In genomic region chr5:89308606-89309040, GRCh38 we compare ENCODE assay signal across 14 cellular contexts.
DNase-seq lines count a peak whose midpoint lies in the region; ATAC-seq and TF ChIP-seq lines count a peak whose summit lies in the region.
"Had no signal": no experiment of that assay in that cellular context is flagged by ENCODE, and none has a peak within 500 bp of the region (broad histone marks: within the 10 kb centered on the region; RNA-seq: fewer than 3 reads in every experiment).

No MANE protein-coding gene starts in this region.

- no peak overlapping the region for H3K4me3 Mint-ChIP-seq in activated T-cell treated with anti-CD3 and anti-CD28 coated beads, Interleukin-2, amount 50 U/mL, for 4 hours
- no peak overlapping the region for H3K4me3 Mint-ChIP-seq in immature natural killer cell

- peaks cover under 1% of the 10 kb centered on the region for H3K4me1 Mint-ChIP-seq in activated T-cell treated with anti-CD3 and anti-CD28 coated beads, Interleukin-2, amount 50 U/mL, for 4 hours (ENCODE audit: low read depth)
- peaks cover 9 to 19% of the 10 kb centered on the region in 2 donors for H3K4me1 Mint-ChIP-seq in immature natural killer cell

- peaks cover 3% of the 10 kb centered on the region for H3K9me3 Mint-ChIP-seq in activated T-cell treated with anti-CD3 and anti-CD28 coated beads, Interleukin-2, amount 50 U/mL, for 4 hours
- no peaks in the 10 kb centered on the region for H3K9me3 Mint-ChIP-seq in immature natural killer cell

- no peak for DNase-seq in activated T-cell treated with anti-CD3 and anti-CD28 coated beads, Interleukin-2, amount 50 U/mL, for 4 hours
- DNase-seq in upper lobe of right lung (no peak), mucosa of gallbladder (ENCODE audit: low spot score) (no peak), immature natural killer cell (no peak)
- DNase-seq: activated CD4-positive, alpha-beta T cell treated with anti-CD3 and anti-CD28 coated beads, Interleukin-2, amount 50 U/mL, for 1 hour; AML-193; effector CD4-positive, alpha-beta T cell; head of caudate nucleus had no signal

- no peaks in the 10 kb centered on the region for H3K27me3 Mint-ChIP-seq in activated T-cell treated with anti-CD3 and anti-CD28 coated beads, Interleukin-2, amount 50 U/mL, for 4 hours (ENCODE audit: low read depth)
- no peaks in the 10 kb centered on the region for H3K27me3 Mint-ChIP-seq in immature natural killer cell (ENCODE audit: low read depth in 3 of 3)

- peak overlapping the region in 1 of 6 donors; percentile 56 for H3K27ac Mint-ChIP-seq in immature natural killer cell

- TF ChIP-seq CTCF in upper lobe of right lung (IDR thresholded peaks at IDR 0.05), result no peak

- H3K9me3 ChIP-seq in upper lobe of right lung, result no peaks in the 10 kb centered on the region
- H3K9me3 ChIP-seq: right atrium auricular region had no signal

- no peaks in the 10 kb centered on the region for H3K36me3 Mint-ChIP-seq in activated T-cell treated with anti-CD3 and anti-CD28 coated beads, Interleukin-2, amount 50 U/mL, for 4 hours (ENCODE audit: insufficient read depth)
- H3K36me3 Mint-ChIP-seq in immature natural killer cell, result no peaks in the 10 kb centered on the region

- peaks cover 4% of the 10 kb centered on the region for H3K4me1 ChIP-seq in upper lobe of right lung

- intact Hi-C loops in upper lobe of right lung (cut with DNase I), result no loop called here

- H3K27me3 ChIP-seq in upper lobe of right lung, result no peaks in the 10 kb centered on the region
- H3K27me3 ChIP-seq: right atrium auricular region had no signal

- peak; percentile 92 for ATAC-seq in GM18502 (IDR thresholded peaks at IDR 0.05; ENCODE audit: poor library complexity, unreplicated experiment)
- peak; percentile 72 for ATAC-seq in GM19468 (IDR thresholded peaks at IDR 0.05; ENCODE audit: extremely low read depth, unreplicated experiment)
- peak; percentile 93 for ATAC-seq in HG02938 (IDR thresholded peaks at IDR 0.05; ENCODE audit: unreplicated experiment)
- peak; percentile 66 for ATAC-seq in HG03575 (IDR thresholded peaks at IDR 0.05; ENCODE audit: extremely low read depth, insufficient number of reproducible peaks, low FRiP score, unreplicated experiment)
- no peak for ATAC-seq in activated T-cell treated with anti-CD3 and anti-CD28 coated beads, Interleukin-2, amount 50 U/mL, for 4 hours
- ATAC-seq in upper lobe of right lung, result no peak

- H3K4me3 ChIP-seq in upper lobe of right lung, result no peak overlapping the region
- H3K4me3 ChIP-seq: right atrium auricular region, SK-N-MC had no signal

- H3K36me3 ChIP-seq in upper lobe of right lung, result no peaks in the 10 kb centered on the region
- H3K36me3 ChIP-seq: right atrium auricular region had no signal

- H3K27ac ChIP-seq in upper lobe of right lung, result no peak overlapping the region
- H3K27ac ChIP-seq: right atrium auricular region, SK-N-MC had no signal

Comparison
In these comparisons a context has a peak if more than half of its experiments do, and no peak if none do; other contexts are left out.
1. ATAC-seq: peak in GM18502 (single experiment), GM19468 (single experiment), HG02938 (single experiment) and HG03575 (single experiment); none in activated T-cell treated with anti-CD3 and anti-CD28 coated beads, Interleukin-2, amount 50 U/mL, for 4 hours (0 of 2) and upper lobe of right lung (single experiment).